In genomic region chr13:33228645-33229445, GRCh38 we compare ENCODE assay signal across 1 cellular context.
TF ChIP-seq lines count a peak whose summit lies in the region.

No MANE protein-coding gene starts in this region.

TF ChIP-seq in GM12878, 131 proteins besides CTCF, POLR2A, EP300 and RAD21 (continued from another document):
- TF ChIP-seq, protein P1, sequence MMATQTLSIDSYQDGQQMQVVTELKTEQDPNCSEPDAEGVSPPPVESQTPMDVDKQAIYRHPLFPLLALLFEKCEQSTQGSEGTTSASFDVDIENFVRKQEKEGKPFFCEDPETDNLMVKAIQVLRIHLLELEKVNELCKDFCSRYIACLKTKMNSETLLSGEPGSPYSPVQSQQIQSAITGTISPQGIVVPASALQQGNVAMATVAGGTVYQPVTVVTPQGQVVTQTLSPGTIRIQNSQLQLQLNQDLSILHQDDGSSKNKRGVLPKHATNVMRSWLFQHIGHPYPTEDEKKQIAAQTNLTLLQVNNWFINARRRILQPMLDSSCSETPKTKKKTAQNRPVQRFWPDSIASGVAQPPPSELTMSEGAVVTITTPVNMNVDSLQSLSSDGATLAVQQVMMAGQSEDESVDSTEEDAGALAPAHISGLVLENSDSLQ (IDR thresholded peaks at IDR 0.05): no peak
- TF ChIP-seq FOXM1 (IDR thresholded peaks at IDR 0.05; ENCODE audit: low read depth, low read length) (0 out of 2 replicates have a peak, but pooled peaks have one; percentile 41), JUNB (IDR thresholded peaks at IDR 0.05) (peak; percentile 15; the same call in 1 of the 2 replicates), RB1 (IDR thresholded peaks at IDR 0.05; ENCODE audit: borderline replicate concordance) (no peak), JUND (IDR thresholded peaks at IDR 0.05; ENCODE audit: low read depth, low read length) (no peak), ZNF384 (IDR thresholded peaks at IDR 0.05; ENCODE audit: borderline replicate concordance, low read depth, low read length) (no peak), YY1 (IDR thresholded peaks at IDR 0.05; ENCODE audit: low read depth, low read length) (0 out of 2 replicates have a peak, but pooled peaks have one; percentile 23), CBFB (IDR thresholded peaks at IDR 0.05; ENCODE audit: low read depth) (0 out of 2 replicates have a peak, but pooled peaks have one; percentile 34), RUNX3 (IDR thresholded peaks at IDR 0.05; ENCODE audit: low read length) (peak; percentile 76), SMC3 (IDR thresholded peaks at IDR 0.05; ENCODE audit: borderline replicate concordance, low read length) (peak; percentile 81; the same call in 1 of the 2 replicates), POLR2AphosphoS5 (IDR thresholded peaks at IDR 0.05; ENCODE audit: low read length) (no peak), ZSCAN29 (IDR thresholded peaks at IDR 0.05) (no peak)
- TF ChIP-seq, protein P2, sequence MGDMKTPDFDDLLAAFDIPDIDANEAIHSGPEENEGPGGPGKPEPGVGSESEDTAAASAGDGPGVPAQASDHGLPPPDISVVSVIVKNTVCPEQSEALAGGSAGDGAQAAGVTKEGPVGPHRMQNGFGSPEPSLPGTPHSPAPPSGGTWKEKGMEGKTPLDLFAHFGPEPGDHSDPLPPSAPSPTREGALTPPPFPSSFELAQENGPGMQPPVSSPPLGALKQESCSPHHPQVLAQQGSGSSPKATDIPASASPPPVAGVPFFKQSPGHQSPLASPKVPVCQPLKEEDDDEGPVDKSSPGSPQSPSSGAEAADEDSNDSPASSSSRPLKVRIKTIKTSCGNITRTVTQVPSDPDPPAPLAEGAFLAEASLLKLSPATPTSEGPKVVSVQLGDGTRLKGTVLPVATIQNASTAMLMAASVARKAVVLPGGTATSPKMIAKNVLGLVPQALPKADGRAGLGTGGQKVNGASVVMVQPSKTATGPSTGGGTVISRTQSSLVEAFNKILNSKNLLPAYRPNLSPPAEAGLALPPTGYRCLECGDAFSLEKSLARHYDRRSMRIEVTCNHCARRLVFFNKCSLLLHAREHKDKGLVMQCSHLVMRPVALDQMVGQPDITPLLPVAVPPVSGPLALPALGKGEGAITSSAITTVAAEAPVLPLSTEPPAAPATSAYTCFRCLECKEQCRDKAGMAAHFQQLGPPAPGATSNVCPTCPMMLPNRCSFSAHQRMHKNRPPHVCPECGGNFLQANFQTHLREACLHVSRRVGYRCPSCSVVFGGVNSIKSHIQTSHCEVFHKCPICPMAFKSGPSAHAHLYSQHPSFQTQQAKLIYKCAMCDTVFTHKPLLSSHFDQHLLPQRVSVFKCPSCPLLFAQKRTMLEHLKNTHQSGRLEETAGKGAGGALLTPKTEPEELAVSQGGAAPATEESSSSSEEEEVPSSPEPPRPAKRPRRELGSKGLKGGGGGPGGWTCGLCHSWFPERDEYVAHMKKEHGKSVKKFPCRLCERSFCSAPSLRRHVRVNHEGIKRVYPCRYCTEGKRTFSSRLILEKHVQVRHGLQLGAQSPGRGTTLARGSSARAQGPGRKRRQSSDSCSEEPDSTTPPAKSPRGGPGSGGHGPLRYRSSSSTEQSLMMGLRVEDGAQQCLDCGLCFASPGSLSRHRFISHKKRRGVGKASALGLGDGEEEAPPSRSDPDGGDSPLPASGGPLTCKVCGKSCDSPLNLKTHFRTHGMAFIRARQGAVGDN (IDR thresholded peaks at IDR 0.05): peak; percentile 24; the same call in 1 of the 2 replicates
- TF ChIP-seq, protein P3, sequence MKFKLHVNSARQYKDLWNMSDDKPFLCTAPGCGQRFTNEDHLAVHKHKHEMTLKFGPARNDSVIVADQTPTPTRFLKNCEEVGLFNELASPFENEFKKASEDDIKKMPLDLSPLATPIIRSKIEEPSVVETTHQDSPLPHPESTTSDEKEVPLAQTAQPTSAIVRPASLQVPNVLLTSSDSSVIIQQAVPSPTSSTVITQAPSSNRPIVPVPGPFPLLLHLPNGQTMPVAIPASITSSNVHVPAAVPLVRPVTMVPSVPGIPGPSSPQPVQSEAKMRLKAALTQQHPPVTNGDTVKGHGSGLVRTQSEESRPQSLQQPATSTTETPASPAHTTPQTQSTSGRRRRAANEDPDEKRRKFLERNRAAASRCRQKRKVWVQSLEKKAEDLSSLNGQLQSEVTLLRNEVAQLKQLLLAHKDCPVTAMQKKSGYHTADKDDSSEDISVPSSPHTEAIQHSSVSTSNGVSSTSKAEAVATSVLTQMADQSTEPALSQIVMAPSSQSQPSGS (IDR thresholded peaks at IDR 0.05; ENCODE audit: low read length): peak; percentile 35; the same call in 1 of the 2 replicates
